Comparison of ENCODE assay signal across 8 cellular contexts in genomic region chr1:156096640-156097391, GRCh38. TPM values are rescaled to one million over a fixed set of nuclear protein-coding genes. Genes with fewer than 3 reads are reported as not detected.
DNase-seq lines count a peak whose midpoint lies in the region; ATAC-seq and TF ChIP-seq lines count a peak whose summit lies in the region.

No MANE protein-coding gene starts in this region.

- intact Hi-C loops in left colon (cut with DNase I, micrococcal nuclease), result loop anchor here (2.0 kb wide), 2 partner anchors 32 to 34 kb away; no protein-coding TSS in a partner anchor

- POLR2A ChIA-PET in AG04449 (lab: Yijun Ruan, JAX), result interaction anchor here (0.5 to 4.6 kb wide), 8 partner anchors 10 to 217 kb away, joined by 3 to 47 read pairs (median 3); partner anchors contain the start of gene LMNA

- peak overlapping the region; percentile 3; the same call in 1 of the 2 replicates for H3K4me3 ChIP-seq in AG04449 (ENCODE audit: low read depth, low read length)

- peak; percentile 99 for TF ChIP-seq CTCF in AG04449 (IDR thresholded peaks at IDR 0.05; ENCODE audit: insufficient read depth, low read length, missing control alignments)

- ATAC-seq in GM18867 (IDR thresholded peaks at IDR 0.05; ENCODE audit: unreplicated experiment), result peak; percentile 66
- ATAC-seq in HG03103 (IDR thresholded peaks at IDR 0.05; ENCODE audit: low read depth, unreplicated experiment), result peak; percentile 65
- ATAC-seq in central memory CD8-positive, alpha-beta T cell (replicated peaks; ENCODE audit: extremely low read depth, poor library complexity, severe bottlenecking), result peak; percentile 89
- peak; percentile 76 for ATAC-seq in left colon

- CTCF ChIA-PET in AG04449 (lab: Yijun Ruan, JAX), result interaction anchor here (0.7 to 29.5 kb wide), 35 partner anchors 6 to 263 kb away, joined by 3 to 1837 read pairs (median 6); partner anchors contain the start of genes LMNA, MEX3A, PMF1 and SEMA4A

- H3K36me3 Mint-ChIP-seq in central memory CD8-positive, alpha-beta T cell (ENCODE audit: insufficient read depth), result peaks cover 16% of the 10 kb centered on the region

- H3K27ac Mint-ChIP-seq in central memory CD8-positive, alpha-beta T cell (ENCODE audit: low read depth), result peak overlapping the region; percentile 98

- no peaks in the 10 kb centered on the region for H3K9me3 Mint-ChIP-seq in central memory CD8-positive, alpha-beta T cell

- no peaks in the 10 kb centered on the region for H3K27me3 Mint-ChIP-seq in central memory CD8-positive, alpha-beta T cell

- DNase-seq in AG04449 (ENCODE audit: low read depth, low spot score) (no peak), NCI-H2227 treated with DMSO at 0.1 percent for 48 hours (lab: John Stamatoyannopoulos, UW) (peak; percentile 69), left colon (peak; percentile 87 to 93)
- DNase-seq in activated CD4-positive, alpha-beta T cell treated with anti-CD3 and anti-CD28 coated beads for 1 hour, result peak; percentile 74
- peak; percentile 75 to 88 for DNase-seq in central memory CD8-positive, alpha-beta T cell (ENCODE audit: low spot score in 2 of 2)
- peak; percentile 90 to 91 for DNase-seq in stimulated activated CD4-positive, alpha-beta T cell treated with anti-CD3 and anti-CD28 coated beads, Interleukin-2, amount 100 ng/mL, for 24 hours

- peaks cover 38% of the 10 kb centered on the region for H3K4me1 Mint-ChIP-seq in central memory CD8-positive, alpha-beta T cell

- peak overlapping the region; percentile 71 for H3K4me3 Mint-ChIP-seq in central memory CD8-positive, alpha-beta T cell

RNA-seq across cellular contexts. Expression of gene MEX3A, which starts 14.6 kb away (rescaled TPM):
- total RNA-seq in left colon, result 1 to 10 TPM in 1 of 2 donors, under 1 TPM in 1; 0.78 to 1.1 TPM

RNA-seq across cellular contexts. Expression of gene LMNA, which starts 17.7 kb away (rescaled TPM):
- total RNA-seq in left colon, result 100 to 1,000 TPM; 335 to 478 TPM

RNA-seq across cellular contexts. Expression of gene RAB25, which starts 35.9 kb away (rescaled TPM):
- total RNA-seq in left colon, result 100 to 1,000 TPM; 203 to 231 TPM

RNA-seq across cellular contexts. Expression of gene LAMTOR2, which starts 42.2 kb away (rescaled TPM):
- total RNA-seq in left colon, result 10 to 100 TPM; 70.6 to 72.7 TPM

RNA-seq across cellular contexts. Expression of gene UBQLN4, which starts 43.2 kb away (rescaled TPM):
- 10 to 100 TPM; 21.7 to 26.7 TPM for total RNA-seq in left colon
